Comparison of ENCODE assay signal across 2 cellular contexts in the genomic region with DNA sequence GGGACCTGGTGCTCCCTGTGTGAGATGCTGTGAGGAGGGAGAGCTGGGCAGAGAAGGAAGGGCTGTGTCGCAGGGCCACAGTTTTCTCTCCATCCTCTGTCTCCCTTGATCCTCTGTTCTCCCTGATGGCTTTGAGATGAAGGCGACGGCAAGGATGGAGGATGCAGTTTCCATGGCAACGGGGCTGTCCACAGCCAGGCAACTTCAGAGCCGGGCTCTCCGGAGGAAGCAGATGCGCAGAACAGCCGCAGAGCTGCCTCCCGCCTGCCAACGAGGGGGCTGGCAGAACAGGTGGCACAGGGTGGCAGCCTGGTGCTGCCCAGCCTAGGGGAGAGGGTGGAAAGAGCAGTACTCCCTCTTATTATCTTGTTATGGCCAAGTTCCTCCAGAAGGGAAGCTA.
TF ChIP-seq lines count a peak whose summit lies in the region.

No MANE protein-coding gene starts in this region.

TF ChIP-seq in HepG2, 621 proteins besides CTCF, POLR2A, EP300 and RAD21:
- TF ChIP-seq ZNF841 (CRISPR knock-in tag; IDR thresholded peaks at IDR 0.05; ENCODE audit: borderline replicate concordance) (no peak), RFX1 (IDR thresholded peaks at IDR 0.05) (peak; percentile 45), SRY (CRISPR knock-in tag; IDR thresholded peaks at IDR 0.05) (no peak), ZNF788 (CRISPR knock-in tag; IDR thresholded peaks at IDR 0.05; ENCODE audit: borderline replicate concordance) (no peak), TCF12 (IDR thresholded peaks at IDR 0.05) (no peak), TCF12 (CRISPR knock-in tag; IDR thresholded peaks at IDR 0.05) (no peak)
- TF ChIP-seq, protein P1, sequence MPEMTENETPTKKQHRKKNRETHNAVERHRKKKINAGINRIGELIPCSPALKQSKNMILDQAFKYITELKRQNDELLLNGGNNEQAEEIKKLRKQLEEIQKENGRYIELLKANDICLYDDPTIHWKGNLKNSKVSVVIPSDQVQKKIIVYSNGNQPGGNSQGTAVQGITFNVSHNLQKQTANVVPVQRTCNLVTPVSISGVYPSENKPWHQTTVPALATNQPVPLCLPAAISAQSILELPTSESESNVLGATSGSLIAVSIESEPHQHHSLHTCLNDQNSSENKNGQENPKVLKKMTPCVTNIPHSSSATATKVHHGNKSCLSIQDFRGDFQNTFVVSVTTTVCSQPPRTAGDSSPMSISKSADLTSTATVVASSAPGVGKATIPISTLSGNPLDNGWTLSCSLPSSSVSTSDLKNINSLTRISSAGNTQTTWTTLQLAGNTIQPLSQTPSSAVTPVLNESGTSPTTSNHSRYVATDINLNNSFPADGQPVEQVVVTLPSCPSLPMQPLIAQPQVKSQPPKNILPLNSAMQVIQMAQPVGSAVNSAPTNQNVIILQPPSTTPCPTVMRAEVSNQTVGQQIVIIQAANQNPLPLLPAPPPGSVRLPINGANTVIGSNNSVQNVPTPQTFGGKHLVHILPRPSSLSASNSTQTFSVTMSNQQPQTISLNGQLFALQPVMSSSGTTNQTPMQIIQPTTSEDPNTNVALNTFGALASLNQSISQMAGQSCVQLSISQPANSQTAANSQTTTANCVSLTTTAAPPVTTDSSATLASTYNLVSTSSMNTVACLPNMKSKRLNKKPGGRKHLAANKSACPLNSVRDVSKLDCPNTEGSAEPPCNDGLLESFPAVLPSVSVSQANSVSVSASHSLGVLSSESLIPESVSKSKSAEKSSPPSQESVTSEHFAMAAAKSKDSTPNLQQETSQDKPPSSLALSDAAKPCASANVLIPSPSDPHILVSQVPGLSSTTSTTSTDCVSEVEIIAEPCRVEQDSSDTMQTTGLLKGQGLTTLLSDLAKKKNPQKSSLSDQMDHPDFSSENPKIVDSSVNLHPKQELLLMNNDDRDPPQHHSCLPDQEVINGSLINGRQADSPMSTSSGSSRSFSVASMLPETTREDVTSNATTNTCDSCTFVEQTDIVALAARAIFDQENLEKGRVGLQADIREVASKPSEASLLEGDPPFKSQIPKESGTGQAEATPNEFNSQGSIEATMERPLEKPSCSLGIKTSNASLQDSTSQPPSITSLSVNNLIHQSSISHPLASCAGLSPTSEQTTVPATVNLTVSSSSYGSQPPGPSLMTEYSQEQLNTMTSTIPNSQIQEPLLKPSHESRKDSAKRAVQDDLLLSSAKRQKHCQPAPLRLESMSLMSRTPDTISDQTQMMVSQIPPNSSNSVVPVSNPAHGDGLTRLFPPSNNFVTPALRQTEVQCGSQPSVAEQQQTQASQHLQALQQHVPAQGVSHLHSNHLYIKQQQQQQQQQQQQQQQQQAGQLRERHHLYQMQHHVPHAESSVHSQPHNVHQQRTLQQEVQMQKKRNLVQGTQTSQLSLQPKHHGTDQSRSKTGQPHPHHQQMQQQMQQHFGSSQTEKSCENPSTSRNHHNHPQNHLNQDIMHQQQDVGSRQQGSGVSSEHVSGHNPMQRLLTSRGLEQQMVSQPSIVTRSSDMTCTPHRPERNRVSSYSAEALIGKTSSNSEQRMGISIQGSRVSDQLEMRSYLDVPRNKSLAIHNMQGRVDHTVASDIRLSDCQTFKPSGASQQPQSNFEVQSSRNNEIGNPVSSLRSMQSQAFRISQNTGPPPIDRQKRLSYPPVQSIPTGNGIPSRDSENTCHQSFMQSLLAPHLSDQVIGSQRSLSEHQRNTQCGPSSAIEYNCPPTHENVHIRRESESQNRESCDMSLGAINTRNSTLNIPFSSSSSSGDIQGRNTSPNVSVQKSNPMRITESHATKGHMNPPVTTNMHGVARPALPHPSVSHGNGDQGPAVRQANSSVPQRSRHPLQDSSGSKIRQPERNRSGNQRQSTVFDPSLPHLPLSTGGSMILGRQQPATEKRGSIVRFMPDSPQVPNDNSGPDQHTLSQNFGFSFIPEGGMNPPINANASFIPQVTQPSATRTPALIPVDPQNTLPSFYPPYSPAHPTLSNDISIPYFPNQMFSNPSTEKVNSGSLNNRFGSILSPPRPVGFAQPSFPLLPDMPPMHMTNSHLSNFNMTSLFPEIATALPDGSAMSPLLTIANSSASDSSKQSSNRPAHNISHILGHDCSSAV (CRISPR knock-in tag; IDR thresholded peaks at IDR 0.05; ENCODE audit: borderline replicate concordance) = no peak

TF ChIP-seq in neural cell, 6 proteins besides CTCF, POLR2A, EP300 and RAD21:
- TF ChIP-seq MXI1 (conservative IDR thresholded peaks at IDR 0.05; ENCODE audit: poor library complexity, severe bottlenecking) = peak; percentile 20
- TF ChIP-seq, protein P2, sequence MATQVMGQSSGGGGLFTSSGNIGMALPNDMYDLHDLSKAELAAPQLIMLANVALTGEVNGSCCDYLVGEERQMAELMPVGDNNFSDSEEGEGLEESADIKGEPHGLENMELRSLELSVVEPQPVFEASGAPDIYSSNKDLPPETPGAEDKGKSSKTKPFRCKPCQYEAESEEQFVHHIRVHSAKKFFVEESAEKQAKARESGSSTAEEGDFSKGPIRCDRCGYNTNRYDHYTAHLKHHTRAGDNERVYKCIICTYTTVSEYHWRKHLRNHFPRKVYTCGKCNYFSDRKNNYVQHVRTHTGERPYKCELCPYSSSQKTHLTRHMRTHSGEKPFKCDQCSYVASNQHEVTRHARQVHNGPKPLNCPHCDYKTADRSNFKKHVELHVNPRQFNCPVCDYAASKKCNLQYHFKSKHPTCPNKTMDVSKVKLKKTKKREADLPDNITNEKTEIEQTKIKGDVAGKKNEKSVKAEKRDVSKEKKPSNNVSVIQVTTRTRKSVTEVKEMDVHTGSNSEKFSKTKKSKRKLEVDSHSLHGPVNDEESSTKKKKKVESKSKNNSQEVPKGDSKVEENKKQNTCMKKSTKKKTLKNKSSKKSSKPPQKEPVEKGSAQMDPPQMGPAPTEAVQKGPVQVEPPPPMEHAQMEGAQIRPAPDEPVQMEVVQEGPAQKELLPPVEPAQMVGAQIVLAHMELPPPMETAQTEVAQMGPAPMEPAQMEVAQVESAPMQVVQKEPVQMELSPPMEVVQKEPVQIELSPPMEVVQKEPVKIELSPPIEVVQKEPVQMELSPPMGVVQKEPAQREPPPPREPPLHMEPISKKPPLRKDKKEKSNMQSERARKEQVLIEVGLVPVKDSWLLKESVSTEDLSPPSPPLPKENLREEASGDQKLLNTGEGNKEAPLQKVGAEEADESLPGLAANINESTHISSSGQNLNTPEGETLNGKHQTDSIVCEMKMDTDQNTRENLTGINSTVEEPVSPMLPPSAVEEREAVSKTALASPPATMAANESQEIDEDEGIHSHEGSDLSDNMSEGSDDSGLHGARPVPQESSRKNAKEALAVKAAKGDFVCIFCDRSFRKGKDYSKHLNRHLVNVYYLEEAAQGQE (IDR thresholded peaks at IDR 0.05; ENCODE audit: borderline replicate concordance) = no peak
TF ChIP-seq in neural cell: peak in this region for 1.
